Comparison of ENCODE assay signal across 10 cellular contexts in genomic region chr9:136209232-136209631, GRCh38. TPM values are rescaled to one million over a fixed set of nuclear protein-coding genes. Genes with fewer than 3 reads are reported as not detected.
"Had no signal": no experiment of that assay in that cellular context is flagged by ENCODE, and none has a peak within 500 bp of the region (broad histone marks: within the 10 kb centered on the region; RNA-seq: fewer than 3 reads in every experiment).

No MANE protein-coding gene starts in this region.

- H3K27ac ChIP-seq: GM23248, HL-60 had no signal

- H3K4me1 ChIP-seq: HAP-1 had no signal

- H3K9me3 ChIP-seq: HAP-1 had no signal

- DNase-seq: GM23248, GOT3, H7, HFFc6 had no signal

- H3K9ac ChIP-seq: GM23248 had no signal

- H3K4me3 ChIP-seq: GM23248, HAP-1 had no signal

- H2AFZ ChIP-seq: GM23248 had no signal

- ATAC-seq: HCT116, HepG2 had no signal

RNA-seq across cellular contexts. Expression of gene LHX3, which starts 4.3 kb away (rescaled TPM):
- total RNA-seq: GM23248, H4, HepG2, HFFc6, HT1080 had no signal
- polyA plus RNA-seq: GM23248, HepG2 had no signal
